Comparison of ENCODE assay signal across 10 cellular contexts in the genomic region with DNA sequence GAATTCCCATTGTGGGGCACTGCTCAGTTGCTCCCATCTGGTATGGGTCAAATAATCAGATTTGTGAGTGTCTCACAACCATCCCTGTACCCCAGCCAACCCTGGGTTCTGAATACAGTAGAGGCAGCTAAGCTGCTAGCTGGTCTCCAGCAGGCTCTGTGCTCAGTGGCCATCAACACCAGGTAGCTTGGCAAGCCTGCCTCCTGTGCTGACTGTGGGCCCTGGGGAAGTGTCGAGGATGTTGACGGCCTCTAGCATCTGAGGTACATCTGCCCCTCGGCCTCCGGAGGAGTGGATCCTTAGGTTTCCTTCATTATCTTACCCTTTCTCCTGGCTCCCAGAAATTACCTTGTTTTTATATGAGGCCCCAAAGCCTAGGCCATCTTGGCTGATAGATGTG. TPM values are rescaled to one million over a fixed set of nuclear protein-coding genes. Genes with fewer than 3 reads are reported as not detected.
DNase-seq lines count a peak whose midpoint lies in the region; ATAC-seq and TF ChIP-seq lines count a peak whose summit lies in the region.
"Had no signal": no experiment of that assay in that cellular context is flagged by ENCODE, and none has a peak within 500 bp of the region (broad histone marks: within the 10 kb centered on the region; RNA-seq: fewer than 3 reads in every experiment).

No MANE protein-coding gene starts in this region.

- peaks cover 82% of the 10 kb centered on the region for H3K4me1 Mint-ChIP-seq in brain
- H3K4me1 Mint-ChIP-seq in natural killer cell: peaks cover 91 to 92% of the 10 kb centered on the region in 2 donors
- H3K4me1 Mint-ChIP-seq in mesothelial cell of epicardium: peaks cover 52% of the 10 kb centered on the region

- H3K9me3 Mint-ChIP-seq in brain (no peaks in the 10 kb centered on the region), natural killer cell (no peaks in the 10 kb centered on the region), mesothelial cell of epicardium (no peaks in the 10 kb centered on the region)

- H3K27me3 Mint-ChIP-seq in brain: no peaks in the 10 kb centered on the region
- H3K27me3 Mint-ChIP-seq in natural killer cell (ENCODE audit: low read depth in 2 of 2): no peaks in the 10 kb centered on the region
- no peaks in the 10 kb centered on the region for H3K27me3 Mint-ChIP-seq in mesothelial cell of epicardium (ENCODE audit: low read depth)

- no peak for DNase-seq in left ventricle myocardium superior
- no peak for DNase-seq in cardiac septum (ENCODE audit: low spot score)
- DNase-seq in natural killer cell: no peak
- DNase-seq in mesothelial cell of epicardium (ENCODE audit: low spot score in 2 of 2, unreplicated experiment in 2 of 2): no peak
- DNase-seq in A172 (ENCODE audit: low spot score): no peak
- no peak for DNase-seq in NCI-H1436 (lab: John Stamatoyannopoulos, UW)
- DNase-seq: NCI-H526 had no signal

- intact Hi-C loops in left ventricle myocardium superior (cut with micrococcal nuclease) (no loop called here), cardiac septum (cut with DNase I) (loop anchor here (5.0 kb wide), 1 partner anchor 55 kb away; a partner anchor contains a TSS), natural killer cell (cut with micrococcal nuclease) (no loop called here)

- TF ChIP-seq CTCF in brain (conservative IDR thresholded peaks at IDR 0.05): no peak
- TF ChIP-seq CTCF in natural killer cell (IDR thresholded peaks at IDR 0.05): no peak
- TF ChIP-seq CTCF in mesothelial cell of epicardium (IDR thresholded peaks at IDR 0.05; ENCODE audit: unreplicated experiment): no peak

- H3K36me3 Mint-ChIP-seq in brain (peaks cover 21% of the 10 kb centered on the region), natural killer cell (no peaks in the 10 kb centered on the region), mesothelial cell of epicardium (no peaks in the 10 kb centered on the region)

- ATAC-seq in left ventricle myocardium superior (peak; percentile 4), natural killer cell (no peak), HG03469 (IDR thresholded peaks at IDR 0.05; ENCODE audit: unreplicated experiment) (no peak)
- ATAC-seq: K562 had no signal

- peak overlapping the region in 2 of 5 experiments; percentile 68 to 75 for H3K4me3 Mint-ChIP-seq in brain
- peak overlapping the region; percentile 17 for H3K4me3 Mint-ChIP-seq in natural killer cell
- no peak overlapping the region for H3K4me3 Mint-ChIP-seq in mesothelial cell of epicardium

- H3K27ac Mint-ChIP-seq in brain: peak overlapping the region; percentile 69 to 97 (median 95)
- H3K27ac Mint-ChIP-seq in natural killer cell: peak overlapping the region; percentile 57 to 78
- no peak overlapping the region for H3K27ac Mint-ChIP-seq in mesothelial cell of epicardium

RNA-seq across cellular contexts. Expression of a gene that starts 13.3 kb away (rescaled TPM):
- total RNA-seq in left ventricle myocardium superior (26.1 TPM), cardiac septum (29.7 TPM), natural killer cell (100 to 1,000 TPM; 103 to 130 (median 123) TPM), mesothelial cell of epicardium (59.8 to 63.8 TPM (median 61.0 TPM) in 3 replicates)
- polyA plus RNA-seq in brain (ENCODE audit: insufficient read depth, low read depth, low replicate concordance): 51.1 TPM
- 50.8 and 55.6 TPM in 2 replicates for total RNA-seq in A172 (2014; rRNA removed; shearing (Covaris generic))

RNA-seq across cellular contexts. Expression of a gene that starts 54.3 kb away (rescaled TPM):
- 16.0 TPM for total RNA-seq in left ventricle myocardium superior
- total RNA-seq in cardiac septum: 19.5 TPM
- polyA plus RNA-seq in brain (ENCODE audit: insufficient read depth, low read depth, low replicate concordance): 21.6 TPM
- total RNA-seq in natural killer cell: 10 to 100 TPM; 39.4 to 49.3 (median 48.1) TPM
- 44.3 to 48.1 TPM (median 44.5 TPM) in 3 replicates for total RNA-seq in mesothelial cell of epicardium
- total RNA-seq in A172 (2014; rRNA removed; shearing (Covaris generic)): 10.3 and 12.0 TPM in 2 replicates
